Comparison of ENCODE assay signal across 1 cellular context in genomic region chr6:139648430-139649000, GRCh38.
A peak's percentile ranks its signal among the peaks of the same experiment; 100 is the strongest.
TF ChIP-seq lines count a peak whose summit lies in the region.

No MANE protein-coding gene starts in this region.

TF ChIP-seq in K562, 482 proteins besides CTCF, POLR2A, EP300 and RAD21 (continued from another document and continues in another):
- TF ChIP-seq CBX8 (IDR thresholded peaks at IDR 0.05; ENCODE audit: borderline replicate concordance, extremely low read depth, low read depth, low read length, poor library complexity, severe bottlenecking) = no peak
- TF ChIP-seq PATZ1 (CRISPR knock-in tag; IDR thresholded peaks at IDR 0.05; ENCODE audit: borderline replicate concordance) = no peak
- TF ChIP-seq GABPA (tag; conservative IDR thresholded peaks at IDR 0.05; ENCODE audit: low read depth) = no peak
- no peak for TF ChIP-seq PCBP1 (IDR thresholded peaks at IDR 0.05; ENCODE audit: low read depth, low read length, poor library complexity, severe bottlenecking)
- no peak for TF ChIP-seq FOXJ3 (CRISPR knock-in tag; IDR thresholded peaks at IDR 0.05)
- peak; percentile 35; the same call in 1 of the 2 replicates for TF ChIP-seq BACH1 (tag; IDR thresholded peaks at IDR 0.05)
- TF ChIP-seq IRF9 (tag; IDR thresholded peaks at IDR 0.05) = peak; percentile 72
- TF ChIP-seq TAF9B (IDR thresholded peaks at IDR 0.05; ENCODE audit: partially characterized antibody) = peak; percentile 42
- no peak for TF ChIP-seq RFX7 (CRISPR knock-in tag; IDR thresholded peaks at IDR 0.05)
- TF ChIP-seq, protein P1, sequence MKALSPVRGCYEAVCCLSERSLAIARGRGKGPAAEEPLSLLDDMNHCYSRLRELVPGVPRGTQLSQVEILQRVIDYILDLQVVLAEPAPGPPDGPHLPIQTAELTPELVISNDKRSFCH (CRISPR knock-in tag; IDR thresholded peaks at IDR 0.05) = no peak
- TF ChIP-seq, protein P1 (tag; IDR thresholded peaks at IDR 0.05) = peak; percentile 85
- TF ChIP-seq, protein P2, sequence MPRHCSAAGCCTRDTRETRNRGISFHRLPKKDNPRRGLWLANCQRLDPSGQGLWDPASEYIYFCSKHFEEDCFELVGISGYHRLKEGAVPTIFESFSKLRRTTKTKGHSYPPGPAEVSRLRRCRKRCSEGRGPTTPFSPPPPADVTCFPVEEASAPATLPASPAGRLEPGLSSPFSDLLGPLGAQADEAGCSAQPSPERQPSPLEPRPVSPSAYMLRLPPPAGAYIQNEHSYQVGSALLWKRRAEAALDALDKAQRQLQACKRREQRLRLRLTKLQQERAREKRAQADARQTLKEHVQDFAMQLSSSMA (CRISPR knock-in tag; IDR thresholded peaks at IDR 0.05) = no peak
- TF ChIP-seq, protein P3, sequence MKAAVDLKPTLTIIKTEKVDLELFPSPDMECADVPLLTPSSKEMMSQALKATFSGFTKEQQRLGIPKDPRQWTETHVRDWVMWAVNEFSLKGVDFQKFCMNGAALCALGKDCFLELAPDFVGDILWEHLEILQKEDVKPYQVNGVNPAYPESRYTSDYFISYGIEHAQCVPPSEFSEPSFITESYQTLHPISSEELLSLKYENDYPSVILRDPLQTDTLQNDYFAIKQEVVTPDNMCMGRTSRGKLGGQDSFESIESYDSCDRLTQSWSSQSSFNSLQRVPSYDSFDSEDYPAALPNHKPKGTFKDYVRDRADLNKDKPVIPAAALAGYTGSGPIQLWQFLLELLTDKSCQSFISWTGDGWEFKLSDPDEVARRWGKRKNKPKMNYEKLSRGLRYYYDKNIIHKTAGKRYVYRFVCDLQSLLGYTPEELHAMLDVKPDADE (conservative IDR thresholded peaks at IDR 0.05; ENCODE audit: control insufficient read depth, low read depth, low read length) = no peak
- no peak for TF ChIP-seq TGIF2 (CRISPR knock-in tag; IDR thresholded peaks at IDR 0.05)
- TF ChIP-seq, protein P4, sequence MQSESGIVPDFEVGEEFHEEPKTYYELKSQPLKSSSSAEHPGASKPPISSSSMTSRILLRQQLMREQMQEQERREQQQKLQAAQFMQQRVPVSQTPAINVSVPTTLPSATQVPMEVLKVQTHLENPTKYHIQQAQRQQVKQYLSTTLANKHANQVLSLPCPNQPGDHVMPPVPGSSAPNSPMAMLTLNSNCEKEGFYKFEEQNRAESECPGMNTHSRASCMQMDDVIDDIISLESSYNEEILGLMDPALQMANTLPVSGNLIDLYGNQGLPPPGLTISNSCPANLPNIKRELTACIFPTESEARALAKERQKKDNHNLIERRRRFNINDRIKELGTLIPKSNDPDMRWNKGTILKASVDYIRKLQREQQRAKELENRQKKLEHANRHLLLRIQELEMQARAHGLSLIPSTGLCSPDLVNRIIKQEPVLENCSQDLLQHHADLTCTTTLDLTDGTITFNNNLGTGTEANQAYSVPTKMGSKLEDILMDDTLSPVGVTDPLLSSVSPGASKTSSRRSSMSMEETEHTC (IDR thresholded peaks at IDR 0.05) = peak; percentile 22; the same call in 1 of the 2 replicates
- TF ChIP-seq, protein P5, sequence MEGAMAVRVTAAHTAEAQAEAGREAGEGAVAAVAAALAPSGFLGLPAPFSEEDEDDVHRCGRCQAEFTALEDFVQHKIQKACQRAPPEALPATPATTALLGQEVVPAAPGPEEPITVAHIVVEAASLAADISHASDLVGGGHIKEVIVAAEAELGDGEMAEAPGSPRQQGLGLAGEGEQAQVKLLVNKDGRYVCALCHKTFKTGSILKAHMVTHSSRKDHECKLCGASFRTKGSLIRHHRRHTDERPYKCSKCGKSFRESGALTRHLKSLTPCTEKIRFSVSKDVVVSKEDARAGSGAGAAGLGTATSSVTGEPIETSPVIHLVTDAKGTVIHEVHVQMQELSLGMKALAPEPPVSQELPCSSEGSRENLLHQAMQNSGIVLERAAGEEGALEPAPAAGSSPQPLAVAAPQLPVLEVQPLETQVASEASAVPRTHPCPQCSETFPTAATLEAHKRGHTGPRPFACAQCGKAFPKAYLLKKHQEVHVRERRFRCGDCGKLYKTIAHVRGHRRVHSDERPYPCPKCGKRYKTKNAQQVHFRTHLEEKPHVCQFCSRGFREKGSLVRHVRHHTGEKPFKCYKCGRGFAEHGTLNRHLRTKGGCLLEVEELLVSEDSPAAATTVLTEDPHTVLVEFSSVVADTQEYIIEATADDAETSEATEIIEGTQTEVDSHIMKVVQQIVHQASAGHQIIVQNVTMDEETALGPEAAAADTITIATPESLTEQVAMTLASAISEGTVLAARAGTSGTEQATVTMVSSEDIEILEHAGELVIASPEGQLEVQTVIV (CRISPR knock-in tag; IDR thresholded peaks at IDR 0.05; ENCODE audit: borderline replicate concordance) = no peak
- TF ChIP-seq IRF2 (CRISPR knock-in tag; IDR thresholded peaks at IDR 0.05) = no peak
- no peak for TF ChIP-seq ZNF830 (CRISPR knock-in tag; IDR thresholded peaks at IDR 0.05)
- peak; percentile 93 for TF ChIP-seq HMGN3 (IDR thresholded peaks at IDR 0.05; ENCODE audit: borderline replicate concordance, extremely low read depth, insufficient read length, low read depth, low read length)
- peak; percentile 63 for TF ChIP-seq PHB2 (IDR thresholded peaks at IDR 0.05; ENCODE audit: low read depth)
- peak; percentile 20; the same call in 1 of the 2 replicates for TF ChIP-seq CBX5 (IDR thresholded peaks at IDR 0.05; ENCODE audit: borderline replicate concordance, low read depth)
- TF ChIP-seq TBL1XR1 (IDR thresholded peaks at IDR 0.05; ENCODE audit: low read length in 2 of 2) = peak; percentile 88 to 95; a peak in 3 of 4 replicates
- TF ChIP-seq ZBTB8A (IDR thresholded peaks at IDR 0.05; ENCODE audit: partially characterized antibody) = no peak
- TF ChIP-seq HNRNPL (IDR thresholded peaks at IDR 0.05; ENCODE audit: low read depth, low read length) = no peak
- TF ChIP-seq FIP1L1 (IDR thresholded peaks at IDR 0.05; ENCODE audit: low read depth, low read length, poor library complexity, severe bottlenecking) = no peak
- TF ChIP-seq, protein P6, sequence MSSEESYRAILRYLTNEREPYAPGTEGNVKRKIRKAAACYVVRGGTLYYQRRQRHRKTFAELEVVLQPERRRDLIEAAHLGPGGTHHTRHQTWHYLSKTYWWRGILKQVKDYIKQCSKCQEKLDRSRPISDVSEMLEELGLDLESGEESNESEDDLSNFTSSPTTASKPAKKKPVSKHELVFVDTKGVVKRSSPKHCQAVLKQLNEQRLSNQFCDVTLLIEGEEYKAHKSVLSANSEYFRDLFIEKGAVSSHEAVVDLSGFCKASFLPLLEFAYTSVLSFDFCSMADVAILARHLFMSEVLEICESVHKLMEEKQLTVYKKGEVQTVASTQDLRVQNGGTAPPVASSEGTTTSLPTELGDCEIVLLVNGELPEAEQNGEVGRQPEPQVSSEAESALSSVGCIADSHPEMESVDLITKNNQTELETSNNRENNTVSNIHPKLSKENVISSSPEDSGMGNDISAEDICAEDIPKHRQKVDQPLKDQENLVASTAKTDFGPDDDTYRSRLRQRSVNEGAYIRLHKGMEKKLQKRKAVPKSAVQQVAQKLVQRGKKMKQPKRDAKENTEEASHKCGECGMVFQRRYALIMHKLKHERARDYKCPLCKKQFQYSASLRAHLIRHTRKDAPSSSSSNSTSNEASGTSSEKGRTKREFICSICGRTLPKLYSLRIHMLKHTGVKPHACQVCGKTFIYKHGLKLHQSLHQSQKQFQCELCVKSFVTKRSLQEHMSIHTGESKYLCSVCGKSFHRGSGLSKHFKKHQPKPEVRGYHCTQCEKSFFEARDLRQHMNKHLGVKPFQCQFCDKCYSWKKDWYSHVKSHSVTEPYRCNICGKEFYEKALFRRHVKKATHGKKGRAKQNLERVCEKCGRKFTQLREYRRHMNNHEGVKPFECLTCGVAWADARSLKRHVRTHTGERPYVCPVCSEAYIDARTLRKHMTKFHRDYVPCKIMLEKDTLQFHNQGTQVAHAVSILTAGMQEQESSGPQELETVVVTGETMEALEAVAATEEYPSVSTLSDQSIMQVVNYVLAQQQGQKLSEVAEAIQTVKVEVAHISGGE (CRISPR knock-in tag; IDR thresholded peaks at IDR 0.05) = peak in 1 of 3 experiments; percentile 53; a peak in 1 of 6 replicates
- no peak for TF ChIP-seq ILK (tag; IDR thresholded peaks at IDR 0.05; ENCODE audit: borderline replicate concordance, low read depth)
- TF ChIP-seq ZNF592 (IDR thresholded peaks at IDR 0.05) = peak; percentile 96
- TF ChIP-seq, protein P7, sequence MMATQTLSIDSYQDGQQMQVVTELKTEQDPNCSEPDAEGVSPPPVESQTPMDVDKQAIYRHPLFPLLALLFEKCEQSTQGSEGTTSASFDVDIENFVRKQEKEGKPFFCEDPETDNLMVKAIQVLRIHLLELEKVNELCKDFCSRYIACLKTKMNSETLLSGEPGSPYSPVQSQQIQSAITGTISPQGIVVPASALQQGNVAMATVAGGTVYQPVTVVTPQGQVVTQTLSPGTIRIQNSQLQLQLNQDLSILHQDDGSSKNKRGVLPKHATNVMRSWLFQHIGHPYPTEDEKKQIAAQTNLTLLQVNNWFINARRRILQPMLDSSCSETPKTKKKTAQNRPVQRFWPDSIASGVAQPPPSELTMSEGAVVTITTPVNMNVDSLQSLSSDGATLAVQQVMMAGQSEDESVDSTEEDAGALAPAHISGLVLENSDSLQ (IDR thresholded peaks at IDR 0.05) = no peak; the same call in 1 of the 2 replicates
- TF ChIP-seq REST (CRISPR knock-in tag; IDR thresholded peaks at IDR 0.05; ENCODE audit: low read depth) = no peak
- TF ChIP-seq SMAD2 (IDR thresholded peaks at IDR 0.05; ENCODE audit: low read depth, low read length) = no peak
- no peak for TF ChIP-seq POLR2G (IDR thresholded peaks at IDR 0.05; ENCODE audit: low read depth, low read length)
- TF ChIP-seq POLR2H (tag; IDR thresholded peaks at IDR 0.05; ENCODE audit: low read depth) = no peak
- TF ChIP-seq ZNF75A (CRISPR knock-in tag; IDR thresholded peaks at IDR 0.05) = no peak
- TF ChIP-seq KLF16 (IDR thresholded peaks at IDR 0.05) = peak; percentile 93
